ENCODE assay signal across 24 cellular contexts in the genomic region with DNA sequence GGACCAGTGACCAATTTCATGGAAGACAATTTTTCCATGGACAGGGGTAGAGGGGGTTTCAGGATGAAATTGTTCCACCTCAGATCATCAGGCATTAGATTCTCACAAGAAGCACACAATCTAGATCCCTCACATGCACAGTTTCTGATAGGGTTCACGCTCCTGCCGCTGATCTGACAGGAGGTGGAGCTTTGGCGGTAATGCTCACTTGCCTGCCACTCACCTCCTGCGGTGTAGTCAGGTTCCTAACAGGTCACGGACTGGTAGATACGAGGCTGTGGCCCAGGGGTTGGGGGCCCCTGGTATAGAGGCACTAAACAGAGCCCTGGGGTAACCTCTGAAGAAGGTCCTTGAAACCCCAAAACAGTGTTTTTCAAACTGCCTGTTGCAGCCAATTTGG. TPM values are rescaled to one million over a fixed set of nuclear protein-coding genes. Genes with fewer than 3 reads are reported as not detected.
DNase-seq lines count a peak whose midpoint lies in the region; ATAC-seq, FAIRE-seq and TF ChIP-seq lines count a peak whose summit lies in the region.
"Had no signal": no experiment of that assay in that cellular context is flagged by ENCODE, and none has a peak within 500 bp of the region (broad histone marks: within the 10 kb centered on the region; RNA-seq: fewer than 3 reads in every experiment).

No MANE protein-coding gene starts in this region.

- in situ Hi-C loops in HepG2 (cut with HindIII; ENCODE audit: extremely low pct_ligation_motif_present, low pct_unique_long_range_greater_than_20kb): no loop called here

- H3K4me1 ChIP-seq in HepG2 (ENCODE audit: insufficient read depth, low read length) (peaks cover 48% of the 10 kb centered on the region), right lobe of liver (peaks cover 0 to 37% (median 5%) of the 10 kb centered on the region in 4 donors), endodermal cell (ENCODE audit: control insufficient read depth, insufficient read depth, low read length) (peaks cover 4% of the 10 kb centered on the region), colonic mucosa (no peaks in the 10 kb centered on the region)

- TF ChIP-seq RAD21 in HepG2 (CRISPR knock-in tag; IDR thresholded peaks at IDR 0.05): no peak

- H3K79me2 ChIP-seq in HepG2 (ENCODE audit: insufficient read depth, low read length): peaks cover 89% of the 10 kb centered on the region

- H3K9ac ChIP-seq in HepG2 (ENCODE audit: insufficient read depth, low read depth, low read length) (no peak overlapping the region), endodermal cell (ENCODE audit: extremely low read depth, low read length, poor library complexity, severe bottlenecking) (no peak overlapping the region), colonic mucosa (ENCODE audit: low read depth in 2 of 2, low read length in 2 of 2) (no peak overlapping the region)
- H3K9ac ChIP-seq: GM23248 had no signal

- no peak overlapping the region for H3K4me2 ChIP-seq in HepG2 (ENCODE audit: low read depth, low read length)

- TF ChIP-seq EP300 in HepG2 (IDR thresholded peaks at IDR 0.05; ENCODE audit: low read depth in 2 of 2, low read length in 2 of 2): no peak
- TF ChIP-seq EP300 in HepG2 (CRISPR knock-in tag; IDR thresholded peaks at IDR 0.05; ENCODE audit: borderline replicate concordance): no peak

- BruUV-seq in HepG2 (replicated peaks; lab: Mats Ljungman, UMichigan): no TSS peak

- H2AFZ ChIP-seq in HepG2 (ENCODE audit: low read length): no peak overlapping the region
- H2AFZ ChIP-seq: GM23248 had no signal

- peaks cover 9% of the 10 kb centered on the region for H3K9me3 Mint-ChIP-seq in WTC11
- peaks cover 15% of the 10 kb centered on the region for H3K9me3 Mint-ChIP-seq in endodermal cell
- H3K9me3 Mint-ChIP-seq: CD4-positive, alpha-beta memory T cell; HFFc6 had no signal

- POLR2A ChIA-PET in HepG2 (lab: Yijun Ruan, JAX): no interaction called here
- POLR2A ChIA-PET in WTC11 (lab: Charles Lee): no interaction called here

- 98% methylated on average over 6 of the region's 6 CpGs for whole genome bisulfite sequencing in HepG2 (ENCODE audit: low lambda C conversion rate)
- whole genome bisulfite sequencing in right lobe of liver (ENCODE audit: insufficient coverage, low coverage, low lambda C conversion rate, missing lambda C conversion rate): 85% methylated on average over 6 of the region's 6 CpGs
- 86 to 95% methylated on average over 3 to 6 of the region's 6 CpGs for WGBS in endodermal cell (ENCODE audit: insufficient coverage in 1 of 2, insufficient read length in 1 of 2), 2 experiments

- intact Hi-C loops in HepG2 (cut with micrococcal nuclease; ENCODE audit: unreplicated experiment): no loop called here
- intact Hi-C loops in right lobe of liver (cut with DNase I): no loop called here
- intact Hi-C loops in colonic mucosa (cut with DNase I): no loop called here

- CTCF ChIA-PET in HepG2 (lab: Yijun Ruan, JAX; ENCODE audit: low intra/inter-chr PET ratio, low total read pairs) (no interaction called here), WTC11 (lab: Charles Lee) (interaction anchor here (1.8 kb wide), 1 partner anchor 107 kb away, joined by 4 read pairs; no protein-coding TSS in a partner anchor)

- no peak overlapping the region for H3K4me3 Mint-ChIP-seq in WTC11
- no peak overlapping the region for H3K4me3 Mint-ChIP-seq in endodermal cell
- H3K4me3 Mint-ChIP-seq: CD4-positive, alpha-beta memory T cell; H9; HFFc6 had no signal

- H3K27me3 Mint-ChIP-seq in WTC11 (ENCODE audit: low read depth) (peaks cover 23% of the 10 kb centered on the region), endodermal cell (ENCODE audit: insufficient read depth) (peaks cover 8% of the 10 kb centered on the region)
- H3K27me3 Mint-ChIP-seq: CD4-positive, alpha-beta memory T cell had no signal

- H3K27ac ChIP-seq in HepG2 (ENCODE audit: extremely low read length, insufficient read depth, low read length) (no peak overlapping the region), right lobe of liver (no peak overlapping the region), endodermal cell (ENCODE audit: low read depth, low read length) (no peak overlapping the region), colonic mucosa (no peak overlapping the region)
- H3K27ac ChIP-seq: 22Rv1, GM23248 had no signal

- DNase-seq in HepG2 (ENCODE audit: low spot score) (no peak), right lobe of liver (no peak), WTC11 (ENCODE audit: low spot score) (no peak), endodermal cell (no peak), colonic mucosa (no peak), AG20443 (ENCODE audit: low spot score) (no peak), NCI-H2081 (lab: John Stamatoyannopoulos, UW) (no peak)
- no peak for DNase-seq in activated T-cell treated with anti-CD3 and anti-CD28 coated beads, Interleukin-2, amount 50 U/mL, for 48 hours
- DNase-seq: AML-193; C1 segment of cervical spinal cord; Calu3; CD4-positive, alpha-beta memory T cell; COR-L47; DMS53; DMS79 treated with DMSO at 0.1 percent for 48 hours; GF-D8; GM23248; H9; HFFc6 had no signal

- H3K4me3 ChIP-seq in HepG2 (replicated peaks in 1 of 3; ENCODE audit: insufficient read depth in 1 of 3, low read depth in 2 of 3, low read length in 3 of 3) (no peak overlapping the region), right lobe of liver (no peak overlapping the region), endodermal cell (ENCODE audit: low read length) (peak overlapping the region; percentile 54), colonic mucosa (no peak overlapping the region)
- H3K4me3 ChIP-seq: GM23248 had no signal

- H3K36me3 ChIP-seq in HepG2 (replicated peaks in 1 of 2; ENCODE audit: control insufficient read depth in 1 of 2, insufficient read depth in 2 of 2, low read length in 2 of 2) (no peaks in the 10 kb centered on the region), right lobe of liver (no peaks in the 10 kb centered on the region), endodermal cell (ENCODE audit: control insufficient read depth, insufficient read depth, low read length) (peaks cover 8% of the 10 kb centered on the region), colonic mucosa (no peaks in the 10 kb centered on the region)

- H3K27me3 ChIP-seq in HepG2 (ENCODE audit: control insufficient read depth in 1 of 2, insufficient read depth in 2 of 2, low read length in 2 of 2): no peaks in the 10 kb centered on the region
- no peaks in the 10 kb centered on the region for H3K27me3 ChIP-seq in right lobe of liver
- H3K27me3 ChIP-seq in endodermal cell (ENCODE audit: control insufficient read depth, insufficient read depth, low read length, poor library complexity, severe bottlenecking): no peaks in the 10 kb centered on the region
- no peaks in the 10 kb centered on the region for H3K27me3 ChIP-seq in colonic mucosa

- H3K9me3 ChIP-seq in HepG2 (ENCODE audit: low read length) (no peaks in the 10 kb centered on the region), right lobe of liver (no peaks in the 10 kb centered on the region), endodermal cell (ENCODE audit: control insufficient read depth, low read length) (peaks cover 18% of the 10 kb centered on the region), colonic mucosa (no peaks in the 10 kb centered on the region)

- H3K27ac Mint-ChIP-seq in WTC11: no peak overlapping the region
- H3K27ac Mint-ChIP-seq in endodermal cell: no peak overlapping the region
- H3K27ac Mint-ChIP-seq: H9, HFFc6 had no signal

- FAIRE-seq in HepG2 (lab: Jason Lieb, UNC): no peak
- FAIRE-seq: A204.1, GM12892, H1 had no signal

- H3K36me3 Mint-ChIP-seq in WTC11 (peaks cover 10% of the 10 kb centered on the region), endodermal cell (ENCODE audit: low read depth) (peaks cover 25% of the 10 kb centered on the region)

- H3K4me1 Mint-ChIP-seq in WTC11 (peaks cover 8% of the 10 kb centered on the region), endodermal cell (peaks cover 6% of the 10 kb centered on the region)

- ATAC-seq in HepG2 (no peak), right lobe of liver (no peak), WTC11 (no peak)
- ATAC-seq: HCT116 had no signal

- TF ChIP-seq CTCF in HepG2 (CRISPR knock-in tag; IDR thresholded peaks at IDR 0.05): no peak
- TF ChIP-seq CTCF in right lobe of liver (IDR thresholded peaks at IDR 0.05): no peak
- TF ChIP-seq CTCF in WTC11 (IDR thresholded peaks at IDR 0.05): no peak
- no peak for TF ChIP-seq CTCF in endodermal cell (conservative IDR thresholded peaks at IDR 0.05)
- no peak for TF ChIP-seq CTCF in colonic mucosa (IDR thresholded peaks at IDR 0.05)

- H4K20me1 ChIP-seq in HepG2 (ENCODE audit: insufficient read depth, low read length): peaks cover 6% of the 10 kb centered on the region; the same call in 1 of the 2 replicates

- no peak for TF ChIP-seq POLR2A in HepG2 (IDR thresholded peaks at IDR 0.05; ENCODE audit: insufficient read depth in 1 of 2, low read depth in 2 of 2, low read length in 2 of 2)
- TF ChIP-seq POLR2A in right lobe of liver (IDR thresholded peaks at IDR 0.05): no peak

RNA-seq across cellular contexts. Expression of a gene that starts 6.5 kb away (rescaled TPM):
- total RNA-seq in HepG2 (2016; rRNA removed; fragmentation: Illumina TruSeq; extraction: Trizol) (13.4 and 14.0 TPM in 2 replicates), right lobe of liver (10 to 100 TPM in 5 of 6 experiments, 1 to 10 TPM in 1; 9.0 to 17.7 (median 13.2) TPM), WTC11 (2021) (29.2 to 33.1 TPM (median 32.0 TPM) in 3 replicates), endodermal cell (10 to 100 TPM; 45.7 to 46.7 TPM), colonic mucosa (10 to 100 TPM; 19.8 to 24.7 TPM)
- 22.5 and 25.2 TPM in 2 replicates for total RNA-seq in HepG2 (2016; cell fraction: cytosol; rRNA removed; fragmentation: Illumina TruSeq; extraction: Trizol; ENCODE audit: low read depth)
- total RNA-seq in HepG2 (2016; cell fraction: insoluble cytoplasmic fraction; rRNA removed; fragmentation: Illumina TruSeq; extraction: Trizol): 12.1 and 13.9 TPM in 2 replicates
- total RNA-seq in HepG2 (2016; cell fraction: membrane; rRNA removed; fragmentation: Illumina TruSeq; extraction: Trizol): 14.4 and 19.6 TPM in 2 replicates
- 33.7 and 34.1 TPM in 2 replicates for total RNA-seq in HepG2 (2016; cell fraction: nucleus; rRNA removed; fragmentation: Illumina TruSeq; extraction: Trizol)
- 10.1 and 12.5 TPM in 2 replicates for polyA plus RNA-seq in HepG2 (2011; rRNA removed)
- 5.2 and 8.2 TPM in 2 replicates for polyA plus RNA-seq in HepG2 (2011; cell fraction: cytosol; rRNA removed)
- polyA plus RNA-seq in HepG2 (2011; cell fraction: nucleus; rRNA removed): 11.9 and 15.4 TPM in 2 replicates
- polyA plus RNA-seq in HepG2 (2012): 7.5 and 9.3 TPM in 2 replicates
- 2.9 and 3.9 TPM in 2 replicates for polyA plus RNA-seq in HepG2 (2016; cell fraction: cytosol; fragmentation: Illumina TruSeq; extraction: Trizol; ENCODE audit: low read depth)
- 7.0 and 8.0 TPM in 2 replicates for polyA plus RNA-seq in HepG2 (2016; cell fraction: insoluble cytoplasmic fraction; fragmentation: Illumina TruSeq; extraction: Trizol; ENCODE audit: low read depth)
- 4.3 and 6.0 TPM in 2 replicates for polyA plus RNA-seq in HepG2 (2016; cell fraction: membrane; fragmentation: Illumina TruSeq; extraction: Trizol; ENCODE audit: low read depth)
- polyA plus RNA-seq in HepG2 (2016; cell fraction: nucleus; fragmentation: Illumina TruSeq; extraction: Trizol; ENCODE audit: insufficient read depth, low read depth): 12.8 and 14.4 TPM in 2 replicates
- 23.3 and 34.0 TPM in 2 replicates for polyA minus RNA-seq in HepG2 (2011; rRNA and poly(A)+ RNA removed; ENCODE audit: low replicate concordance)
- polyA minus RNA-seq in HepG2 (2011; cell fraction: cytosol; rRNA and poly(A)+ RNA removed): 20.0 and 26.5 TPM in 2 replicates
- polyA minus RNA-seq in HepG2 (2011; cell fraction: nucleus; rRNA and poly(A)+ RNA removed): 109 and 113 TPM in 2 replicates
- polyA plus RNA-seq in endodermal cell (2013, experiment 1 of 2): 18.4 TPM
- polyA plus RNA-seq in endodermal cell (2013, experiment 2 of 2): 18.5 TPM
